8 cellular contexts compared by ENCODE assay signal in genomic region chr16:27245276-27246231, GRCh38. TPM values are rescaled to one million over a fixed set of nuclear protein-coding genes. Genes with fewer than 3 reads are reported as not detected.
DNase-seq lines count a peak whose midpoint lies in the region; ATAC-seq and TF ChIP-seq lines count a peak whose summit lies in the region.

No MANE protein-coding gene starts in this region.

- TF ChIP-seq CTCF in PC-9 (conservative IDR thresholded peaks at IDR 0.05): no peak

- H3K27me3 Mint-ChIP-seq in activated naive CD8-positive, alpha-beta T cell: no peaks in the 10 kb centered on the region
- H3K27me3 Mint-ChIP-seq in immature natural killer cell (ENCODE audit: low read depth in 3 of 3): no peaks in the 10 kb centered on the region

- no peaks in the 10 kb centered on the region for H3K9me3 ChIP-seq in PC-9 (ENCODE audit: insufficient read depth, low read depth)

- peaks cover 20% of the 10 kb centered on the region for H3F3A ChIP-seq in PC-9 (ENCODE audit: insufficient read depth, low read depth)

- H3K27ac Mint-ChIP-seq in activated naive CD8-positive, alpha-beta T cell: peak overlapping the region; percentile 92
- peak overlapping the region in 5 of 6 donors; percentile 32 to 97 (median 53) for H3K27ac Mint-ChIP-seq in immature natural killer cell

- H3K9me3 Mint-ChIP-seq in activated naive CD8-positive, alpha-beta T cell (ENCODE audit: low read depth): no peaks in the 10 kb centered on the region
- no peaks in the 10 kb centered on the region for H3K9me3 Mint-ChIP-seq in immature natural killer cell

- intact Hi-C loops in PC-9 (cut with micrococcal nuclease; ENCODE audit: unreplicated experiment): no loop called here

- no TSS peak for BruUV-seq in PC-9 (replicated peaks; lab: Mats Ljungman, UMichigan)

- no peak overlapping the region for H2AFZ ChIP-seq in PC-9

- peaks cover 17% of the 10 kb centered on the region for H3K79me2 ChIP-seq in PC-9 (ENCODE audit: low read depth)

- H3K4me3 Mint-ChIP-seq in activated naive CD8-positive, alpha-beta T cell: peak overlapping the region; percentile 48
- H3K4me3 Mint-ChIP-seq in immature natural killer cell: peak overlapping the region in 1 of 5 donors; percentile 22

- no peaks in the 10 kb centered on the region for H3K27me3 ChIP-seq in PC-9 (ENCODE audit: insufficient read depth, low read depth)

- H3K36me3 Mint-ChIP-seq in activated naive CD8-positive, alpha-beta T cell: peaks cover 20% of the 10 kb centered on the region
- H3K36me3 Mint-ChIP-seq in immature natural killer cell: peaks cover 3 to 19% (median 14%) of the 10 kb centered on the region in 3 donors

- H3K4me3 ChIP-seq in PC-9: no peak overlapping the region

- H4K20me1 ChIP-seq in PC-9 (ENCODE audit: insufficient read depth): no peaks in the 10 kb centered on the region

- no peak overlapping the region for H3K4me2 ChIP-seq in PC-9

- H3K4me1 ChIP-seq in PC-9 (replicated peaks; ENCODE audit: insufficient read depth): peaks cover 33% of the 10 kb centered on the region

- H3K9me2 ChIP-seq in PC-9 (ENCODE audit: insufficient read depth): no peaks in the 10 kb centered on the region

- no peaks in the 10 kb centered on the region; the same call in 1 of the 2 replicates for H3K36me3 ChIP-seq in PC-9 (ENCODE audit: low read depth)

- ATAC-seq in GM21825 (IDR thresholded peaks at IDR 0.05; ENCODE audit: unreplicated experiment): no peak

- H3K4me1 Mint-ChIP-seq in activated naive CD8-positive, alpha-beta T cell (ENCODE audit: low read depth): peaks cover 78% of the 10 kb centered on the region
- peaks cover 42 to 47% of the 10 kb centered on the region in 2 donors for H3K4me1 Mint-ChIP-seq in immature natural killer cell

- CTCF ChIA-PET in PC-9 (lab: Charles Lee): no interaction called here

- DNase-seq in HUDEP-2 (lab: John Stamatoyannopoulos, UW; ENCODE audit: unreplicated experiment in 76 of 76): peak in 59 of 76 experiments; percentile 7 to 78 (median 44)
- DNase-seq in immature natural killer cell: no peak
- peak in 2 of 3 donors; percentile 65 to 74 for DNase-seq in stimulated activated CD4-positive, alpha-beta T cell treated with anti-CD3 and anti-CD28 coated beads, TNF-alpha, amount 100 ng/mL, for 48 hours (ENCODE audit: low read depth in 3 of 3)
- no peak for DNase-seq in PC-9
- DNase-seq in UCSD-AML1 (lab: John Stamatoyannopoulos, UW; ENCODE audit: unreplicated experiment): no peak
- DNase-seq in NCI-H1694 treated with DMSO at 0.1 percent for 48 hours (lab: John Stamatoyannopoulos, UW): no peak

- H3K27ac ChIP-seq in PC-9: no peak overlapping the region

- POLR2A ChIA-PET in PC-9 (lab: Charles Lee; ENCODE audit: unreplicated experiment): interaction anchor here (0.7 kb wide), 1 partner anchor 19 kb away, joined by 4 read pairs; no protein-coding TSS in a partner anchor

RNA-seq across cellular contexts. Expression of gene NSMCE1, which starts 23.0 kb away (rescaled TPM):
- polyA plus RNA-seq in immature natural killer cell: 100 to 1,000 TPM; 133 to 162 (median 148) TPM
- total RNA-seq in PC-9 (2021): 114 and 121 TPM in 2 replicates

RNA-seq across cellular contexts. Expression of gene KDM8, which starts 42.2 kb away (rescaled TPM):
- polyA plus RNA-seq in immature natural killer cell: 1 to 10 TPM; 4.3 to 6.2 (median 5.1) TPM
- total RNA-seq in PC-9 (2021): 5.1 and 7.2 TPM in 2 replicates

Comparison
In these comparisons a context has a peak if more than half of its experiments do, and no peak if none do; other contexts are left out.
1. DNase-seq: peak in HUDEP-2 (59 of 76) and stimulated activated CD4-positive, alpha-beta T cell treated with anti-CD3 and anti-CD28 coated beads, TNF-alpha, amount 100 ng/mL, for 48 hours (2 of 3); none in immature natural killer cell (0 of 3), PC-9 (0 of 2), UCSD-AML1 (single experiment) and NCI-H1694 treated with DMSO at 0.1 percent for 48 hours (single experiment).